21 cellular contexts compared by ENCODE assay signal in the genomic region with DNA sequence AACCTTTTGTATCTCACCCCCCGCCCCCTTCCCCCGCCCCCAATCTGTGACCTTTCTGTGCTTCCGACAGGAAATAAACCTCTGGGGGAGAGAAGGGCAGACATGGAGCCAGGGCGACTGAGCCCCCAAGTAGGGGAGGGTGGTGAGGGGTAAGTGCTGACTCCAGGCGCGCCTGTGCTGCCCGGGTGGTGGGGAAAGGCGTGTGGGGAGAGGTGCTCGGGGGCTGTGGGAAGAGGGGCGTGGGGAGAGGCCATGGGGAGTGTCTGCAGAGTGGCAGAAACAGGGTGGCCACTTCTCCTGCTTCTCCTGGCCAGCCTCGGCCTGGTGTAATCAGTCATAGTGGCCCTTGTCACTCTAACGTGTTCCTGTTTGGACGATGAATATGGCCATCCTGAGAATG. TPM values are rescaled to one million over a fixed set of nuclear protein-coding genes. Genes with fewer than 3 reads are reported as not detected.
DNase-seq lines count a peak whose midpoint lies in the region; ATAC-seq and TF ChIP-seq lines count a peak whose summit lies in the region.
"Had no signal": no experiment of that assay in that cellular context is flagged by ENCODE, and none has a peak within 500 bp of the region (broad histone marks: within the 10 kb centered on the region; RNA-seq: fewer than 3 reads in every experiment).

No MANE protein-coding gene starts in this region.

- H3K18ac ChIP-seq in neuronal stem cell (ENCODE audit: low read length) (peak overlapping the region; percentile 63), H9 (ENCODE audit: insufficient read length, low read depth, low read length) (no peak overlapping the region)

- H3K23me2 ChIP-seq in H9 (ENCODE audit: insufficient read length, low read depth, low read length, poor library complexity, severe bottlenecking): no peaks in the 10 kb centered on the region

- no peak for ATAC-seq in gastroesophageal sphincter
- ATAC-seq: HCT116 had no signal

- no peak for TF ChIP-seq CTCF in H9 (conservative IDR thresholded peaks at IDR 0.05)
- TF ChIP-seq CTCF in gastroesophageal sphincter (IDR thresholded peaks at IDR 0.05): no peak

- no peak overlapping the region for H3K56ac ChIP-seq in H9 (ENCODE audit: insufficient read length, low read depth, low read length)

- H3K4me1 Mint-ChIP-seq in H9: peaks cover 0 to 6% of the 10 kb centered on the region in 2 experiments; a peak in 2 of 4 replicates

- H3K9ac ChIP-seq in BLaER1 (no peak overlapping the region), neuronal stem cell (ENCODE audit: low read depth, low read length, poor library complexity) (peak overlapping the region; percentile 54), H9 (ENCODE audit: extremely low read depth, insufficient read length, low read length) (no peak overlapping the region)
- no peak overlapping the region for H3K9ac ChIP-seq in BLaER1 treated with 17β-estradiol and CSF1 and Interleukin-3, amounts not matched to agents 10 nM and 100 nM

- no peak overlapping the region for H2BK20ac ChIP-seq in H9 (ENCODE audit: low read depth, low read length, poor library complexity, severe bottlenecking)

- no peak overlapping the region for H4K91ac ChIP-seq in neuronal stem cell (ENCODE audit: low read depth, low read length, poor library complexity)
- H4K91ac ChIP-seq in H9 (ENCODE audit: insufficient read length, low read depth, low read length): no peak overlapping the region

- H3K9me3 ChIP-seq in BLaER1 (no peaks in the 10 kb centered on the region), neuronal stem cell (replicated peaks in 1 of 2; ENCODE audit: control insufficient read depth in 2 of 2, insufficient read depth in 1 of 2, low read depth in 1 of 2, low read length in 2 of 2) (no peaks in the 10 kb centered on the region), H9 (ENCODE audit: control insufficient read depth, low read depth, low read length) (no peaks in the 10 kb centered on the region), gastroesophageal sphincter (no peaks in the 10 kb centered on the region)
- no peaks in the 10 kb centered on the region for H3K9me3 ChIP-seq in BLaER1 treated with 17β-estradiol and CSF1 and Interleukin-3, amounts not matched to agents 10 nM and 100 nM (replicated peaks in 1 of 11)

- no peak overlapping the region; the same call in 1 of the 2 replicates for H3K27ac ChIP-seq in BLaER1
- no peak overlapping the region for H3K27ac ChIP-seq in BLaER1 treated with 17β-estradiol and CSF1 and Interleukin-3, amounts not matched to agents 10 nM and 100 nM
- H3K27ac ChIP-seq in neuronal stem cell (replicated peaks; ENCODE audit: low read length): no peak overlapping the region
- no peak overlapping the region for H3K27ac ChIP-seq in H9 (ENCODE audit: insufficient read length, low read depth, low read length)
- no peak overlapping the region for H3K27ac ChIP-seq in gastroesophageal sphincter

- peaks cover 93% of the 10 kb centered on the region for H3K4me1 ChIP-seq in BLaER1
- H3K4me1 ChIP-seq in BLaER1 treated with 17β-estradiol and CSF1 and Interleukin-3, amounts not matched to agents 10 nM and 100 nM: peaks cover 2 to 94% (median 67%) of the 10 kb centered on the region in 10 experiments
- H3K4me1 ChIP-seq in neuronal stem cell (ENCODE audit: control insufficient read depth in 2 of 2, insufficient read depth in 1 of 2, low read depth in 1 of 2, low read length in 2 of 2): peaks cover 4 to 14% of the 10 kb centered on the region in 2 donors
- no peaks in the 10 kb centered on the region for H3K4me1 ChIP-seq in H9 (ENCODE audit: insufficient read depth, low read length)
- peaks cover 0 to 9% (median 4%) of the 10 kb centered on the region in 3 donors for H3K4me1 ChIP-seq in gastroesophageal sphincter

- H3T11ph ChIP-seq in H9 (ENCODE audit: low read length): no peak overlapping the region

- peaks cover 18% of the 10 kb centered on the region for H3K27me3 ChIP-seq in BLaER1
- peaks cover 18 to 21% (median 20%) of the 10 kb centered on the region in 11 experiments for H3K27me3 ChIP-seq in BLaER1 treated with 17β-estradiol and CSF1 and Interleukin-3, amounts not matched to agents 10 nM and 100 nM
- peaks cover 0 to 10% (median under 1%) of the 10 kb centered on the region in 3 experiments for H3K27me3 ChIP-seq in neuronal stem cell (ENCODE audit: control insufficient read depth in 3 of 3, insufficient read depth in 3 of 3, low read depth in 1 of 3, low read length in 3 of 3)
- H3K27me3 ChIP-seq in H9 (ENCODE audit: insufficient read depth, low read length): no peaks in the 10 kb centered on the region
- peaks cover 10% of the 10 kb centered on the region for H3K27me3 ChIP-seq in gastroesophageal sphincter

- H2AFZ ChIP-seq in neuronal stem cell (ENCODE audit: low read length): no peak overlapping the region
- no peak overlapping the region for H2AFZ ChIP-seq in H9 (ENCODE audit: low read length)

- H3K36me3 Mint-ChIP-seq in H9 (ENCODE audit: insufficient read depth in 1 of 3, low read depth in 3 of 3): peaks cover 6 to 39% (median 21%) of the 10 kb centered on the region in 3 experiments; a peak in 6 of 7 replicates

- no peak overlapping the region for H2BK12ac ChIP-seq in neuronal stem cell (ENCODE audit: low read length)
- no peak overlapping the region for H2BK12ac ChIP-seq in H9 (ENCODE audit: insufficient read length, low read depth, low read length)

- no peak overlapping the region for H3K4me3 Mint-ChIP-seq in H9
- H3K4me3 Mint-ChIP-seq: CD4-positive, alpha-beta memory T cell; HFFc6 had no signal

- H3K36me3 ChIP-seq in BLaER1 (0 out of 2 replicates have a peak, but pooled peaks cover 3% of the 10 kb centered on the region), neuronal stem cell (replicated peaks in 1 of 2; ENCODE audit: control insufficient read depth in 2 of 2, insufficient read depth in 2 of 2, low read length in 2 of 2) (peaks cover 11 to 26% of the 10 kb centered on the region in 2 donors), gastroesophageal sphincter (peaks cover 0 to 48% of the 10 kb centered on the region in 2 donors)
- no peaks in the 10 kb centered on the region; a peak in 1 of 22 replicates for H3K36me3 ChIP-seq in BLaER1 treated with 17β-estradiol and CSF1 and Interleukin-3, amounts not matched to agents 10 nM and 100 nM

- no peak overlapping the region for H2BK5ac ChIP-seq in neuronal stem cell (ENCODE audit: low read length)
- no peak overlapping the region for H2BK5ac ChIP-seq in H9 (ENCODE audit: insufficient read length, low read length)

- H3K27me3 Mint-ChIP-seq in H9 (ENCODE audit: low read depth): peaks cover 15% of the 10 kb centered on the region

- H3K9me3 Mint-ChIP-seq in H9: no peaks in the 10 kb centered on the region
- H3K9me3 Mint-ChIP-seq: CD4-positive, alpha-beta memory T cell; HFFc6 had no signal

- H4K5ac ChIP-seq in H9 (ENCODE audit: insufficient read length, low read depth, low read length): no peak overlapping the region

- no CpG with 5 or more reads among the region's 13 CpGs for WGBS in neuronal stem cell (ENCODE audit: extremely low coverage in 2 of 2, insufficient read length in 2 of 2, insufficient replicate concordance in 1 of 2), 2 donors
- no CpG with 5 or more reads among the region's 13 CpGs for WGBS in H9 (ENCODE audit: extremely low coverage, insufficient read length, low lambda C conversion rate)
- 67 to 85% methylated on average over 2 to 5 of the region's 13 CpGs for WGBS in gastroesophageal sphincter (ENCODE audit: low coverage in 1 of 2), 2 donors

- no peak overlapping the region for H3K23ac ChIP-seq in neuronal stem cell (ENCODE audit: low read depth, low read length, poor library complexity)
- no peak overlapping the region for H3K23ac ChIP-seq in H9 (ENCODE audit: insufficient read length, low read depth, low read length)

- H2BK15ac ChIP-seq in neuronal stem cell (ENCODE audit: low read length) (no peak overlapping the region), H9 (ENCODE audit: low read depth, low read length) (no peak overlapping the region)

- H3K27ac Mint-ChIP-seq in H9: no peak overlapping the region
- H3K27ac Mint-ChIP-seq: HFFc6 had no signal

- peak overlapping the region; percentile 6 for H2AK5ac ChIP-seq in neuronal stem cell (ENCODE audit: low read depth, low read length)
- no peak overlapping the region for H2AK5ac ChIP-seq in H9 (ENCODE audit: insufficient read length, low read length)

- H3K14ac ChIP-seq in neuronal stem cell (ENCODE audit: low read length) (no peak overlapping the region), H9 (ENCODE audit: insufficient read depth, low read length) (no peak overlapping the region)

- H2BK120ac ChIP-seq in neuronal stem cell (ENCODE audit: low read depth, low read length) (no peak overlapping the region), H9 (ENCODE audit: low read depth, low read length, poor library complexity, severe bottlenecking) (no peak overlapping the region)

- peak overlapping the region; percentile 40 for H3K4me2 ChIP-seq in BLaER1
- H3K4me2 ChIP-seq in BLaER1 treated with 17β-estradiol and CSF1 and Interleukin-3, amounts not matched to agents 10 nM and 100 nM: peak overlapping the region in 7 of 11 experiments; percentile 18 to 56 (median 25); a peak in 8 of 22 replicates
- no peak overlapping the region for H3K4me2 ChIP-seq in neuronal stem cell (ENCODE audit: insufficient read depth, low read length, poor library complexity, severe bottlenecking)
- no peak overlapping the region for H3K4me2 ChIP-seq in H9 (ENCODE audit: insufficient read depth, insufficient read length, low read length)

- TF ChIP-seq POLR2A in gastroesophageal sphincter (IDR thresholded peaks at IDR 0.05): no peak

- H3K4me3 ChIP-seq in BLaER1: no peak overlapping the region
- H3K4me3 ChIP-seq in BLaER1 treated with 17β-estradiol and CSF1 and Interleukin-3, amounts not matched to agents 10 nM and 100 nM: no peak overlapping the region
- no peak overlapping the region; the same call in 1 of the 2 replicates for H3K4me3 ChIP-seq in Jurkat, Clone E6-1 (ENCODE audit: low read length)
- no peak overlapping the region for H3K4me3 ChIP-seq in neuronal stem cell (ENCODE audit: low read length in 2 of 2)
- H3K4me3 ChIP-seq in gastroesophageal sphincter: no peak overlapping the region

- DNase-seq in Jurkat, Clone E6-1 (ENCODE audit: low read depth, low spot score): peak; percentile 30
- DNase-seq in neuronal stem cell (ENCODE audit: low spot score) (no peak), H9 (no peak), ecto neural progenitor cell (ENCODE audit: low spot score) (no peak)
- DNase-seq in activated naive CD4-positive, alpha-beta T cell treated with Interleukin-2 at 50 U/mL for 16 hours: no peak
- DNase-seq: Calu3; CD4-positive, alpha-beta memory T cell; COR-L47; DMS53; DMS79 treated with DMSO at 0.1 percent for 48 hours; GF-D8; GOT3; HFFc6 had no signal

- no peaks in the 10 kb centered on the region for H3K79me2 ChIP-seq in H9 (ENCODE audit: insufficient read depth, low read length)

- no peak overlapping the region for H3K4ac ChIP-seq in neuronal stem cell (ENCODE audit: low read length)
- H3K4ac ChIP-seq in H9 (ENCODE audit: low read depth, low read length): no peak overlapping the region

- H3K79me1 ChIP-seq in neuronal stem cell (ENCODE audit: low read depth, low read length): peaks cover under 1% of the 10 kb centered on the region
- no peaks in the 10 kb centered on the region for H3K79me1 ChIP-seq in H9 (ENCODE audit: insufficient read depth, low read depth, low read length, poor library complexity, severe bottlenecking)

- H4K20me1 ChIP-seq in BLaER1: no peaks in the 10 kb centered on the region
- H4K20me1 ChIP-seq in BLaER1 treated with 17β-estradiol and CSF1 and Interleukin-3, amounts not matched to agents 10 nM and 100 nM: peaks cover 0 to 16% (median 0%) of the 10 kb centered on the region in 11 experiments; a peak in 2 of 22 replicates
- H4K20me1 ChIP-seq in H9 (ENCODE audit: control insufficient read depth, insufficient read depth, insufficient read length): no peaks in the 10 kb centered on the region

- TF ChIP-seq EP300 in gastroesophageal sphincter (IDR thresholded peaks at IDR 0.05): no peak

- H4K8ac ChIP-seq in neuronal stem cell (ENCODE audit: low read depth, low read length) (no peak overlapping the region), H9 (replicated peaks; ENCODE audit: insufficient read length, low read depth, low read length) (no peak overlapping the region)

RNA-seq across cellular contexts. Expression of a gene that starts 8.0 kb away (rescaled TPM):
- polyA plus RNA-seq in Jurkat, Clone E6-1 (2012; ENCODE audit: insufficient read depth, insufficient read length): not detected
- polyA plus RNA-seq in neuronal stem cell (2013, experiment 1 of 2): 1.3 TPM
- 0.91 TPM for polyA plus RNA-seq in neuronal stem cell (2013, experiment 2 of 2)
- total RNA-seq in H9 (2021): 0.75 and 1.1 TPM in 2 replicates
- not detected for total RNA-seq in gastroesophageal sphincter
- total RNA-seq: A172; A673; Calu3; CD4-positive, alpha-beta memory T cell; Daoy; G401; HFFc6 had no signal
- polyA plus RNA-seq: CD4-positive, alpha-beta memory T cell had no signal

RNA-seq across cellular contexts. Expression of a gene that starts 18.8 kb away (rescaled TPM):
- polyA plus RNA-seq in Jurkat, Clone E6-1 (2012; ENCODE audit: insufficient read depth, insufficient read length): 11.8 TPM
- 8.4 TPM for polyA plus RNA-seq in neuronal stem cell (2013, experiment 1 of 2)
- polyA plus RNA-seq in neuronal stem cell (2013, experiment 2 of 2): 8.2 TPM
- total RNA-seq in H9 (2021) (34.9 and 35.7 TPM in 2 replicates), gastroesophageal sphincter (10 to 100 TPM; 20.3 to 35.3 (median 25.7) TPM)

RNA-seq across cellular contexts. Expression of a gene that starts 34.5 kb away (rescaled TPM):
- 1.9 TPM for polyA plus RNA-seq in Jurkat, Clone E6-1 (2012; ENCODE audit: insufficient read depth, insufficient read length)
- 4.8 TPM for polyA plus RNA-seq in neuronal stem cell (2013, experiment 1 of 2)
- polyA plus RNA-seq in neuronal stem cell (2013, experiment 2 of 2): 4.5 TPM
- 2.0 and 2.3 TPM in 2 replicates for total RNA-seq in H9 (2021)
- total RNA-seq in gastroesophageal sphincter: under 1 TPM in 1 of 4 donors, not detected in 3; 0.58 TPM
- total RNA-seq: A172 had no signal
- polyA plus RNA-seq: CD4-positive, alpha-beta memory T cell had no signal

Comparison
In these comparisons a context has a peak if more than half of its experiments do, and no peak if none do; other contexts are left out.
1. H3K4me2 ChIP-seq: peak in BLaER1 (single experiment) and BLaER1 treated with 17β-estradiol and CSF1 and Interleukin-3, amounts not matched to agents 10 nM and 100 nM (7 of 11); none in neuronal stem cell (single experiment) and H9 (single experiment).